Comparison of ENCODE assay signal across 8 cellular contexts in the genomic region with DNA sequence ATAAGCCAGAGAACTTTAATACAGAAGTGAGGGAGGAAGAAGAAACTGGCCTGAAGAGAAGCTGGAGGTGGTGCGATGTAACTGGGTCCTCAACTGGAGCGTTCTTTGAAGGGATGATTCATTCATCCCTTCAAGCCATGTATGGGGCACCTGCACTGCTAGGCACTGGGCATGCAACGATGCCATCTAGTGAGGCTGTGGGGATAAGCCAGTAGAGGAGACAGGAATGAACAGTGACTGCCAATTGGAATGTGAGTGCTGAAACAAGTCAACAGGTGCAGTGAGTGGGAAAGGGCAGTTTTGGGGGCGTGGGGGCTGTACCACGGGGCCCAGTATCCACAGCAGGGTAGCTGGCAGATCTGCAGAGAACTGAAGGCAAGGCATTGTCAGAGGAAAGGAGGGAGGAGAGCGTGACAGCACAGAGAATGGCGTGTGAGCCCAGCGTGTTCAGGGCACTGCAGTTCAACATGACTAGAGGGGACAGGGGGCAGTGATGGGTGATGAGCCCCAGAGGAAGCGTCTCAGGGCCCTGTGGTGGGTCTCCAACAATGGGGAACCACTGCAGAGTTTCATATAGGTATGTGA. TPM values are rescaled to one million over a fixed set of nuclear protein-coding genes. Genes with fewer than 3 reads are reported as not detected.
DNase-seq lines count a peak whose midpoint lies in the region; ATAC-seq, FAIRE-seq and TF ChIP-seq lines count a peak whose summit lies in the region.

No MANE protein-coding gene starts in this region.

- H3K27me3 ChIP-seq in HL-60 (ENCODE audit: insufficient read depth, poor library complexity, severe bottlenecking) (no peaks in the 10 kb centered on the region), SJCRH30 (no peaks in the 10 kb centered on the region), colonic mucosa (no peaks in the 10 kb centered on the region)

- no peak overlapping the region for H3K4me3 ChIP-seq in HL-60 (replicated peaks; ENCODE audit: insufficient read depth, low read length)
- no peak overlapping the region for H3K4me3 ChIP-seq in SJCRH30
- no peak overlapping the region for H3K4me3 ChIP-seq in colonic mucosa

- no peak overlapping the region for H3K9ac ChIP-seq in colonic mucosa (ENCODE audit: low read depth in 2 of 2, low read length in 2 of 2)

- H3K9me3 ChIP-seq in SJCRH30 (replicated peaks) (no peaks in the 10 kb centered on the region), colonic mucosa (no peaks in the 10 kb centered on the region)

- H3K27ac ChIP-seq in HL-60 (replicated peaks) (no peak overlapping the region), SJCRH30 (no peak overlapping the region), colonic mucosa (no peak overlapping the region)

- no peak for FAIRE-seq in D721Med (lab: Jason Lieb, UNC)

- H3K4me1 ChIP-seq in SJCRH30, result peaks cover 17% of the 10 kb centered on the region
- H3K4me1 ChIP-seq in colonic mucosa, result no peaks in the 10 kb centered on the region

- intact Hi-C loops in colonic mucosa (cut with DNase I), result no loop called here

- ATAC-seq in GM19035 (IDR thresholded peaks at IDR 0.05; ENCODE audit: unreplicated experiment) (no peak), GM18868 (IDR thresholded peaks at IDR 0.05; ENCODE audit: unreplicated experiment) (no peak)

- TF ChIP-seq CTCF in D721Med (IDR thresholded peaks at IDR 0.05; ENCODE audit: insufficient read depth, missing control alignments), result peak; percentile 71
- TF ChIP-seq CTCF in HL-60 (IDR thresholded peaks at IDR 0.05; ENCODE audit: insufficient read depth, low read length), result peak; percentile 32
- TF ChIP-seq CTCF in colonic mucosa (IDR thresholded peaks at IDR 0.05), result no peak

- no peaks in the 10 kb centered on the region; the same call in 1 of the 2 replicates for H3K36me3 ChIP-seq in SJCRH30
- H3K36me3 ChIP-seq in colonic mucosa, result no peaks in the 10 kb centered on the region

- no peak for DNase-seq in D721Med (ENCODE audit: insufficient read length, low spot score)
- DNase-seq in HL-60 (ENCODE audit: low read depth in 1 of 2, low spot score in 1 of 2), result peak in 1 of 2 experiments; percentile 65
- peak; percentile 63 to 70 for DNase-seq in SJCRH30
- DNase-seq in hepatic stellate cell (ENCODE audit: low spot score), result peak; percentile 28
- DNase-seq in mucosa of gallbladder (ENCODE audit: low spot score), result no peak
- no peak for DNase-seq in colonic mucosa

RNA-seq across cellular contexts. Expression of gene KIF23, which starts 3.8 kb away (rescaled TPM):
- total RNA-seq in SJCRH30 (2014; rRNA removed; shearing (Covaris generic)), result 127 and 137 TPM in 2 replicates
- 3.9 TPM for total RNA-seq in mucosa of gallbladder
- 10 to 100 TPM in 1 of 2 donors, 1 to 10 TPM in 1; 9.5 to 38.3 TPM for total RNA-seq in colonic mucosa

RNA-seq across cellular contexts. Expression of gene RPLP1, which starts 42.2 kb away (rescaled TPM):
- 761 and 909 TPM in 2 replicates for total RNA-seq in SJCRH30 (2014; rRNA removed; shearing (Covaris generic))
- total RNA-seq in mucosa of gallbladder (1,562 TPM), colonic mucosa (1,000 to 10,000 TPM; 1,531 to 1,739 TPM)

Comparison
In these comparisons a context has a peak if more than half of its experiments do, and no peak if none do; other contexts are left out.
1. DNase-seq: peak in SJCRH30 (2 of 2) and hepatic stellate cell (single experiment); none in D721Med (single experiment), mucosa of gallbladder (single experiment) and colonic mucosa (single experiment).